Comparison of ENCODE assay signal across 16 cellular contexts in the genomic region with DNA sequence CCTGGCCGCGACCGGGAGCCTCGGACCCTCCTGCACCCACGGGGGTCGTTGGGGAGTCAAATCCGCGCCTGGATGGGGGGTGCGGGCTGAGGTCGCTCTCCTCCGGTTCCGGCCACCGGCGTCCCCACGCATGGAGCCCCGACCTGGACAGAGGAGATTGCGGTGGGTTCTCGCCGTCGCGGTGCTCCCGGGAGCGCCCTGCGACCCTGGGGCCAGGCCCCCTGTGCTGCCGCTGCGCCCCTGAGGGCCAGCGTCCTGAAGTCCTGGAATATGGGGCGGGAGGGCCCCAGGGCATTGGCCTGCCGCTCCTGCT. TPM values are rescaled to one million over a fixed set of nuclear protein-coding genes. Genes with fewer than 3 reads are reported as not detected.
DNase-seq lines count a peak whose midpoint lies in the region; ATAC-seq, FAIRE-seq and TF ChIP-seq lines count a peak whose summit lies in the region.
"Had no signal": no experiment of that assay in that cellular context is flagged by ENCODE, and none has a peak within 500 bp of the region (broad histone marks: within the 10 kb centered on the region; RNA-seq: fewer than 3 reads in every experiment).

No MANE protein-coding gene starts in this region.

- peak; percentile 7 for ATAC-seq in sciatic nerve
- ATAC-seq in GM21381 (IDR thresholded peaks at IDR 0.05; ENCODE audit: unreplicated experiment) = no peak

- intact Hi-C loops in sciatic nerve (cut with DNase I) = no loop called here

- peaks cover 10% of the 10 kb centered on the region for H3K27me3 ChIP-seq in NT2/D1 (ENCODE audit: insufficient read depth, insufficient read length)
- peaks cover 4% of the 10 kb centered on the region for H3K27me3 ChIP-seq in iPS-15b (ENCODE audit: control insufficient read depth, insufficient read depth, low read length)

- peak overlapping the region; percentile 40 for H3K4me3 ChIP-seq in NT2/D1 (ENCODE audit: insufficient read length, low read depth)
- peak overlapping the region; percentile 41 for H3K4me3 ChIP-seq in iPS-15b (ENCODE audit: low read depth, low read length)

- DNase-seq in GM12891 (ENCODE audit: insufficient read length, low spot score) (peak; percentile 13), NT2/D1 (ENCODE audit: low read depth, low spot score) (no peak), sciatic nerve (ENCODE audit: low spot score) (no peak), NCI-H446 treated with DMSO at 0.1 percent for 48 hours (lab: John Stamatoyannopoulos, UW) (no peak), NCI-H1417 treated with DMSO at 0.1 percent for 48 hours (lab: John Stamatoyannopoulos, UW) (no peak)
- DNase-seq: activated CD4-positive, alpha-beta T cell treated with anti-CD3 and anti-CD28 coated beads, Interleukin-2, amount 10 ng/mL, durations not matched to agents 7 days and 5 days; KG1; NCI-H1092; NCI-H2171 treated with DMSO at 0.1 percent for 48 hours; NCI-H748 treated with DMSO at 0.1 percent for 48 hours had no signal

- H3K36me3 ChIP-seq in NT2/D1 (ENCODE audit: insufficient read depth, insufficient read length, low read length) (no peaks in the 10 kb centered on the region), iPS-15b (ENCODE audit: control insufficient read depth, insufficient read depth, low read length) (peaks cover 3% of the 10 kb centered on the region)
- H3K36me3 ChIP-seq: gastroesophageal sphincter, neutrophil had no signal

- TF ChIP-seq POLR2A in GM12891 (IDR thresholded peaks at IDR 0.05; ENCODE audit: low read depth, low read length) = no peak

- H3K9me3 ChIP-seq in NT2/D1 (ENCODE audit: insufficient read depth, low read length) (no peaks in the 10 kb centered on the region; the same call in 1 of the 2 replicates), iPS-15b (ENCODE audit: control insufficient read depth, insufficient read depth, low read length) (no peaks in the 10 kb centered on the region)
- H3K9me3 ChIP-seq: neutrophil had no signal

- peak overlapping the region; percentile 56 for H3K9ac ChIP-seq in NT2/D1 (ENCODE audit: insufficient read length, low read depth)
- H3K9ac ChIP-seq in iPS-15b (ENCODE audit: low read depth, low read length) = no peak overlapping the region

- FAIRE-seq in GM12891 (lab: Jason Lieb, UNC) = no peak
- FAIRE-seq: colon had no signal

- H3K4me1 ChIP-seq in NT2/D1 (ENCODE audit: insufficient read depth, insufficient read length) (no peaks in the 10 kb centered on the region), iPS-15b (ENCODE audit: control insufficient read depth, insufficient read depth, low read length) (no peaks in the 10 kb centered on the region)

TF ChIP-seq in GM12891, 5 proteins besides CTCF, POLR2A, EP300 and RAD21:
- no peak for TF ChIP-seq POU2F2 (IDR thresholded peaks at IDR 0.05; ENCODE audit: low read depth, low read length)
- no peak for TF ChIP-seq TAF1 (IDR thresholded peaks at IDR 0.05; ENCODE audit: low read depth, low read length)
- no peak for TF ChIP-seq SPI1 (IDR thresholded peaks at IDR 0.05; ENCODE audit: low read depth, low read length)
- TF ChIP-seq POLR2AphosphoS5 (IDR thresholded peaks at IDR 0.05; ENCODE audit: low read depth, low read length) = no peak
- TF ChIP-seq PAX5 (IDR thresholded peaks at IDR 0.05; ENCODE audit: insufficient read depth, low read length, severe bottlenecking) = no peak

RNA-seq across cellular contexts. Expression of gene ASPG, which starts 0.3 kb away (rescaled TPM):
- polyA plus RNA-seq in GM12891 (2012; ENCODE audit: low read depth, missing spikeins) = not detected
- total RNA-seq in sciatic nerve = 4.6 TPM
- total RNA-seq: activated CD4-positive, alpha-beta T cell treated with anti-CD3 and anti-CD28 coated beads, Interleukin-2, amount 10 ng/mL, durations not matched to agents 7 days and 5 days had no signal

RNA-seq across cellular contexts. Expression of gene KIF26A, which starts 52.5 kb away (rescaled TPM):
- 0.03 TPM for polyA plus RNA-seq in GM12891 (2012; ENCODE audit: low read depth, missing spikeins)
- total RNA-seq in sciatic nerve = 10.4 TPM
- total RNA-seq: mononuclear cell had no signal
